In the genomic region with DNA sequence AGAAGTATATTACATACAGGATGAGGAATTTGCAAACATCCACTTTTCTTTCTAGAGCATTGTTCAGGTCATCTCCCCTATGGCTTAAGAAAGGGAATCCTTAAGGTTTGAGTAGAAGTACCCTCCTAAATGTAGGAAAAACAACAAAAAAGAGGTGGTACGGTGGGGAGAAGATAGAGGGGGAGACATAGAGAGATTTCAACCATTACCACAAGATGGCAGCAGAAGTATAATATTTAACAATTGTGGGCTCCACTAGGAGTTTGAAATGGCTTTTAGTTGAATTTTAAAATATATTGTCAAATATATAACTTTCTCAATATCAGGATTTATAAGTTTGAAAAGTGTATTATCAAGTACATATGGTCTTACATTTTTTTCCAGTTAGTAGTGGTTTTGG, we compare ENCODE assay signal across 1 cellular context.
TF ChIP-seq lines count a peak whose summit lies in the region.

No MANE protein-coding gene starts in this region.

TF ChIP-seq in HCT116, 20 proteins besides CTCF, POLR2A, EP300 and RAD21 (continued from another document):
- TF ChIP-seq, protein P1, sequence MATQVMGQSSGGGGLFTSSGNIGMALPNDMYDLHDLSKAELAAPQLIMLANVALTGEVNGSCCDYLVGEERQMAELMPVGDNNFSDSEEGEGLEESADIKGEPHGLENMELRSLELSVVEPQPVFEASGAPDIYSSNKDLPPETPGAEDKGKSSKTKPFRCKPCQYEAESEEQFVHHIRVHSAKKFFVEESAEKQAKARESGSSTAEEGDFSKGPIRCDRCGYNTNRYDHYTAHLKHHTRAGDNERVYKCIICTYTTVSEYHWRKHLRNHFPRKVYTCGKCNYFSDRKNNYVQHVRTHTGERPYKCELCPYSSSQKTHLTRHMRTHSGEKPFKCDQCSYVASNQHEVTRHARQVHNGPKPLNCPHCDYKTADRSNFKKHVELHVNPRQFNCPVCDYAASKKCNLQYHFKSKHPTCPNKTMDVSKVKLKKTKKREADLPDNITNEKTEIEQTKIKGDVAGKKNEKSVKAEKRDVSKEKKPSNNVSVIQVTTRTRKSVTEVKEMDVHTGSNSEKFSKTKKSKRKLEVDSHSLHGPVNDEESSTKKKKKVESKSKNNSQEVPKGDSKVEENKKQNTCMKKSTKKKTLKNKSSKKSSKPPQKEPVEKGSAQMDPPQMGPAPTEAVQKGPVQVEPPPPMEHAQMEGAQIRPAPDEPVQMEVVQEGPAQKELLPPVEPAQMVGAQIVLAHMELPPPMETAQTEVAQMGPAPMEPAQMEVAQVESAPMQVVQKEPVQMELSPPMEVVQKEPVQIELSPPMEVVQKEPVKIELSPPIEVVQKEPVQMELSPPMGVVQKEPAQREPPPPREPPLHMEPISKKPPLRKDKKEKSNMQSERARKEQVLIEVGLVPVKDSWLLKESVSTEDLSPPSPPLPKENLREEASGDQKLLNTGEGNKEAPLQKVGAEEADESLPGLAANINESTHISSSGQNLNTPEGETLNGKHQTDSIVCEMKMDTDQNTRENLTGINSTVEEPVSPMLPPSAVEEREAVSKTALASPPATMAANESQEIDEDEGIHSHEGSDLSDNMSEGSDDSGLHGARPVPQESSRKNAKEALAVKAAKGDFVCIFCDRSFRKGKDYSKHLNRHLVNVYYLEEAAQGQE (IDR thresholded peaks at IDR 0.05; ENCODE audit: low read depth), result no peak
- no peak for TF ChIP-seq POLR2AphosphoS5 (IDR thresholded peaks at IDR 0.05; ENCODE audit: low read depth, low read length)
